8 cellular contexts compared by ENCODE assay signal in the genomic region with DNA sequence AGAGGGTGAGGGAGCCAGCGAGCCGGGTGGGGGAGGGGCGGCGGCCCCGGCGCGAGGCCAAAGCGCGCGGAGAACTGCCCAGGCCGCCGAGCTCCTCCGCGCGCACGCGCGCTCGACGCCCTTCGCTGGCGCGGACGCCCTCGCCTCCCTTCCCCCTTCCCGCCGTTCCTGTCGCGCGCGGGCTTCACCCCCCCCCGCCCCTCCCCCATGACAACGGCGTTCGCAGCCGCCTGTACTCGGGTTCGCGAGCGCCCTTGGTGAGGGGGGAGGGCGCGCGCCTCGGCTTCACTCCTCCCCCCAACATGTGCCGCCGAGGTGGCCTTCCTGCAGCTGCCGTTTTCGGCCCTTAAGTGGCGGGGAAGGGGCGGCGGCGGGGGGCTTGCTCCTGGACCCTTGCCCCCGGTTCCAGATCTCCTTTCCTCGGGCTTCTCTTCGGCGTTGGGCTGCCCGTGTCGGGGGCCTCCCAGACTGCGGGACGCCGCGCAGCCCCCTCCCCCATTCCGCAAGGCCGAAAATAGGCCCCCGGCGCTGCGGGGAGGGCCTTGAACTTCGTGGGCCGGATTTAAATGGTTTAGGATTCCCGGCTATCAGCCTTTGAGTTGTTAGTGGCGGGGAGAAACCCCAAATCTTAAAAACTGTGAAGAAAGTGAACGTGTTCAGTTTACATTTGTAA. TPM values are rescaled to one million over a fixed set of nuclear protein-coding genes. Genes with fewer than 3 reads are reported as not detected.
DNase-seq lines count a peak whose midpoint lies in the region; ATAC-seq, FAIRE-seq and TF ChIP-seq lines count a peak whose summit lies in the region.

No MANE protein-coding gene starts in this region.

- peaks cover 54% of the 10 kb centered on the region for H3K36me3 Mint-ChIP-seq in CD4-positive, alpha-beta T cell (ENCODE audit: low read depth)
- H3K36me3 Mint-ChIP-seq in activated CD8-positive, alpha-beta T cell treated with anti-CD3 and anti-CD28 coated beads, Interleukin-2, amount 10 ng/mL, durations not matched to agents 7 days and 5 days (ENCODE audit: low read depth): peaks cover 60% of the 10 kb centered on the region
- peaks cover 9 to 42% (median 27%) of the 10 kb centered on the region in 5 donors for H3K36me3 Mint-ChIP-seq in naive thymus-derived CD4-positive, alpha-beta T cell

- intact Hi-C loops in CD4-positive, alpha-beta T cell (cut with DNase I, micrococcal nuclease): loop anchor here (1.0 to 2.0 kb wide), 4 partner anchors 24 to 80 kb away; partner anchors contain the start of genes ELOB (in 2 of the 2) and KCTD5 (in 1 of the 2)
- intact Hi-C loops in naive thymus-derived CD4-positive, alpha-beta T cell (cut with micrococcal nuclease): loop anchor here (1.0 to 2.0 kb wide), 11 partner anchors 19 to 324 kb away; partner anchors contain the start of genes ELOB (in 2 of the 2), KCTD5 (in 2 of the 2), CCNF (in 1 of the 2) and FLYWCH2 (in 1 of the 2)

- peaks cover 5 to 26% (median 8%) of the 10 kb centered on the region in 3 experiments for H3K36me3 ChIP-seq in naive thymus-derived CD4-positive, alpha-beta T cell (ENCODE audit: control insufficient read depth in 2 of 3, insufficient read depth in 3 of 3, low read length in 3 of 3)

- POLR2A ChIA-PET in CD4-positive, alpha-beta T cell (lab: Charles Lee): interaction anchor here (0.8 to 5.5 kb wide), 12 partner anchors 9 to 159 kb away, joined by 3 to 88 read pairs (median 5); partner anchors contain the start of genes ELOB, FLYWCH1, FLYWCH2 and KCTD5
- POLR2A ChIA-PET in activated CD8-positive, alpha-beta T cell treated with anti-CD3 and anti-CD28 coated beads, Interleukin-2, amount 10 ng/mL, durations not matched to agents 7 days and 5 days (lab: Charles Lee): interaction anchor here (0.6 to 5.8 kb wide), 10 partner anchors 10 to 397 kb away, joined by 3 to 60 read pairs (median 4); partner anchors contain the start of genes AMDHD2, ELOB and KCTD5
- POLR2A ChIA-PET in naive thymus-derived CD4-positive, alpha-beta T cell (lab: Charles Lee): interaction anchor here (0.6 to 5.2 kb wide), 11 partner anchors 15 to 1744 kb away, joined by 3 to 66 read pairs (median 4); partner anchors contain the start of genes AMDHD2, ELOB and FLYWCH1

- H3K9me3 Mint-ChIP-seq in CD4-positive, alpha-beta T cell: peaks cover 2% of the 10 kb centered on the region
- no peaks in the 10 kb centered on the region for H3K9me3 Mint-ChIP-seq in activated CD8-positive, alpha-beta T cell treated with anti-CD3 and anti-CD28 coated beads, Interleukin-2, amount 10 ng/mL, durations not matched to agents 7 days and 5 days (ENCODE audit: insufficient read depth)
- peaks cover 0 to 8% (median 0%) of the 10 kb centered on the region in 11 donors for H3K9me3 Mint-ChIP-seq in naive thymus-derived CD4-positive, alpha-beta T cell

- H3K9me3 ChIP-seq in CD4-positive, alpha-beta T cell (ENCODE audit: control insufficient read depth, low read length): no peaks in the 10 kb centered on the region
- no peaks in the 10 kb centered on the region for H3K9me3 ChIP-seq in naive thymus-derived CD4-positive, alpha-beta T cell (ENCODE audit: control insufficient read depth in 2 of 3, low read length in 3 of 3)

- no peaks in the 10 kb centered on the region for H3K27me3 Mint-ChIP-seq in CD4-positive, alpha-beta T cell
- no peaks in the 10 kb centered on the region for H3K27me3 Mint-ChIP-seq in activated CD8-positive, alpha-beta T cell treated with anti-CD3 and anti-CD28 coated beads, Interleukin-2, amount 10 ng/mL, durations not matched to agents 7 days and 5 days (ENCODE audit: low read depth)
- no peaks in the 10 kb centered on the region for H3K27me3 Mint-ChIP-seq in naive thymus-derived CD4-positive, alpha-beta T cell

- CTCF ChIA-PET in CD4-positive, alpha-beta T cell (lab: Charles Lee): interaction anchor here (1.2 kb wide), 1 partner anchor 115 kb away, joined by 3 read pairs; no protein-coding TSS in a partner anchor
- CTCF ChIA-PET in activated CD8-positive, alpha-beta T cell treated with anti-CD3 and anti-CD28 coated beads, Interleukin-2, amount 10 ng/mL, durations not matched to agents 7 days and 5 days (lab: Charles Lee): interaction anchor here (0.9 to 1.3 kb wide), 2 partner anchors 22 to 130 kb away, joined by 3 to 4 read pairs; partner anchors contain the start of gene FLYWCH2
- CTCF ChIA-PET in naive thymus-derived CD4-positive, alpha-beta T cell (lab: Charles Lee): no interaction called here

- TF ChIP-seq CTCF in CD4-positive, alpha-beta T cell (IDR thresholded peaks at IDR 0.05): no peak
- no peak for TF ChIP-seq CTCF in fibroblast of mammary gland (conservative IDR thresholded peaks at IDR 0.05; ENCODE audit: control insufficient read depth, insufficient read depth, low read depth, low read length)

- peak overlapping the region; percentile 100 for H3K27ac Mint-ChIP-seq in CD4-positive, alpha-beta T cell
- peak overlapping the region; percentile 99 for H3K27ac Mint-ChIP-seq in activated CD8-positive, alpha-beta T cell treated with anti-CD3 and anti-CD28 coated beads, Interleukin-2, amount 10 ng/mL, durations not matched to agents 7 days and 5 days
- peak overlapping the region; percentile 91 to 100 (median 98) for H3K27ac Mint-ChIP-seq in naive thymus-derived CD4-positive, alpha-beta T cell

- no peak for FAIRE-seq in GM19239 (lab: Jason Lieb, UNC)

- ATAC-seq in CD4-positive, alpha-beta T cell (ENCODE audit: poor library complexity): peak; percentile 35
- peak; percentile 30 for ATAC-seq in HG03342 (IDR thresholded peaks at IDR 0.05; ENCODE audit: unreplicated experiment)
- peak; percentile 48 for ATAC-seq in activated CD8-positive, alpha-beta T cell treated with anti-CD3 and anti-CD28 coated beads, Interleukin-2, amount 10 ng/mL, durations not matched to agents 7 days and 5 days
- peak; percentile 54 for ATAC-seq in naive thymus-derived CD4-positive, alpha-beta T cell

- H3K27ac ChIP-seq in CD4-positive, alpha-beta T cell (ENCODE audit: low read depth, low read length): peak overlapping the region; percentile 98
- H3K27ac ChIP-seq in naive thymus-derived CD4-positive, alpha-beta T cell (ENCODE audit: low read depth, low read length): peak overlapping the region; percentile 100

- no peaks in the 10 kb centered on the region for H3K27me3 ChIP-seq in CD4-positive, alpha-beta T cell (ENCODE audit: control insufficient read depth, insufficient read depth, low read length)
- no peaks in the 10 kb centered on the region for H3K27me3 ChIP-seq in naive thymus-derived CD4-positive, alpha-beta T cell (ENCODE audit: control insufficient read depth in 2 of 2, insufficient read depth in 2 of 2, low read length in 2 of 2)

- DNase-seq in CD4-positive, alpha-beta T cell: peak in 5 of 10 experiments; percentile 41 to 55 (median 51)
- DNase-seq in GM19239 (ENCODE audit: insufficient read length, low spot score): peak; percentile 71
- peak; percentile 63 for DNase-seq in NCI-H510A (lab: John Stamatoyannopoulos, UW)
- DNase-seq in activated CD8-positive, alpha-beta T cell treated with anti-CD3 and anti-CD28 coated beads, Interleukin-2, amount 10 ng/mL, durations not matched to agents 7 days and 5 days: peak; percentile 74
- peak; percentile 79 for DNase-seq in fibroblast of mammary gland (ENCODE audit: low read depth)
- peak in 1 of 9 donors; percentile 59 for DNase-seq in naive thymus-derived CD4-positive, alpha-beta T cell
- DNase-seq in superior temporal gyrus (ENCODE audit: extremely low spot score): peak; percentile 76

- peak overlapping the region; percentile 95 for H3K4me3 ChIP-seq in fibroblast of mammary gland (ENCODE audit: control insufficient read depth, low read depth, low read length)
- peak overlapping the region; percentile 68 for H3K4me3 ChIP-seq in naive thymus-derived CD4-positive, alpha-beta T cell (ENCODE audit: low read length)

- peak overlapping the region; percentile 93 for H3K4me3 Mint-ChIP-seq in CD4-positive, alpha-beta T cell
- H3K4me3 Mint-ChIP-seq in activated CD8-positive, alpha-beta T cell treated with anti-CD3 and anti-CD28 coated beads, Interleukin-2, amount 10 ng/mL, durations not matched to agents 7 days and 5 days: peak overlapping the region; percentile 95
- peak overlapping the region; percentile 89 to 98 (median 94) for H3K4me3 Mint-ChIP-seq in naive thymus-derived CD4-positive, alpha-beta T cell

- H3K4me1 Mint-ChIP-seq in CD4-positive, alpha-beta T cell (ENCODE audit: low read depth): peaks cover 65% of the 10 kb centered on the region
- H3K4me1 Mint-ChIP-seq in activated CD8-positive, alpha-beta T cell treated with anti-CD3 and anti-CD28 coated beads, Interleukin-2, amount 10 ng/mL, durations not matched to agents 7 days and 5 days (ENCODE audit: low read depth): peaks cover 66% of the 10 kb centered on the region
- peaks cover 44 to 64% (median 57%) of the 10 kb centered on the region in 7 donors for H3K4me1 Mint-ChIP-seq in naive thymus-derived CD4-positive, alpha-beta T cell

- H3K4me1 ChIP-seq in naive thymus-derived CD4-positive, alpha-beta T cell (ENCODE audit: control insufficient read depth in 2 of 2, insufficient read depth in 2 of 2, low read length in 2 of 2): peaks cover 35 to 40% of the 10 kb centered on the region in 2 donors

RNA-seq across cellular contexts. Expression of gene SRRM2, which starts 0.5 kb away (rescaled TPM):
- total RNA-seq in CD4-positive, alpha-beta T cell: 1,000 to 10,000 TPM; 1,187 to 1,199 TPM
- total RNA-seq in activated CD8-positive, alpha-beta T cell treated with anti-CD3 and anti-CD28 coated beads, Interleukin-2, amount 10 ng/mL, durations not matched to agents 7 days and 5 days: 100 to 1,000 TPM; 501 to 511 TPM
- 1,000 to 10,000 TPM in 4 of 5 experiments, 100 to 1,000 TPM in 1; 590 to 1,259 (median 1,020) TPM for total RNA-seq in naive thymus-derived CD4-positive, alpha-beta T cell
- 100 to 1,000 TPM in 1 of 2 donors, 10 to 100 TPM in 1; 52.1 to 119 TPM for polyA plus RNA-seq in naive thymus-derived CD4-positive, alpha-beta T cell

RNA-seq across cellular contexts. Expression of gene ELOB, which starts 24.1 kb away (rescaled TPM):
- 100 to 1,000 TPM; 102 to 103 TPM for total RNA-seq in CD4-positive, alpha-beta T cell
- 100 to 1,000 TPM; 163 to 182 TPM for total RNA-seq in activated CD8-positive, alpha-beta T cell treated with anti-CD3 and anti-CD28 coated beads, Interleukin-2, amount 10 ng/mL, durations not matched to agents 7 days and 5 days
- 100 to 1,000 TPM in 2 of 5 experiments, 10 to 100 TPM in 3; 65.3 to 242 (median 99.3) TPM for total RNA-seq in naive thymus-derived CD4-positive, alpha-beta T cell
- polyA plus RNA-seq in naive thymus-derived CD4-positive, alpha-beta T cell: 100 to 1,000 TPM; 136 to 252 TPM

RNA-seq across cellular contexts. Expression of gene PRSS27, which starts 33.0 kb away (rescaled TPM):
- total RNA-seq in CD4-positive, alpha-beta T cell: under 1 TPM; 0.28 to 0.44 TPM
- total RNA-seq in activated CD8-positive, alpha-beta T cell treated with anti-CD3 and anti-CD28 coated beads, Interleukin-2, amount 10 ng/mL, durations not matched to agents 7 days and 5 days: 1 to 10 TPM in 1 of 2 experiments, under 1 TPM in 1; 0.70 to 1.0 TPM
- total RNA-seq in naive thymus-derived CD4-positive, alpha-beta T cell: 1 to 10 TPM in 2 of 5 experiments, under 1 TPM in 3; 0.32 to 1.6 (median 0.98) TPM
- polyA plus RNA-seq in naive thymus-derived CD4-positive, alpha-beta T cell: under 1 TPM in 1 of 2 donors, not detected in 1; 0.39 TPM

RNA-seq across cellular contexts. Expression of gene PRSS33, which starts 34.4 kb away (rescaled TPM):
- not detected for total RNA-seq in CD4-positive, alpha-beta T cell
- total RNA-seq in activated CD8-positive, alpha-beta T cell treated with anti-CD3 and anti-CD28 coated beads, Interleukin-2, amount 10 ng/mL, durations not matched to agents 7 days and 5 days: not detected
- total RNA-seq in naive thymus-derived CD4-positive, alpha-beta T cell: under 1 TPM in 1 of 5 experiments, not detected in 4; 0.19 TPM
- not detected for polyA plus RNA-seq in naive thymus-derived CD4-positive, alpha-beta T cell

RNA-seq across cellular contexts. Expression of gene PRSS41, which starts 45.3 kb away (rescaled TPM):
- total RNA-seq in CD4-positive, alpha-beta T cell: not detected
- not detected for total RNA-seq in activated CD8-positive, alpha-beta T cell treated with anti-CD3 and anti-CD28 coated beads, Interleukin-2, amount 10 ng/mL, durations not matched to agents 7 days and 5 days
- total RNA-seq in naive thymus-derived CD4-positive, alpha-beta T cell: not detected
- not detected for polyA plus RNA-seq in naive thymus-derived CD4-positive, alpha-beta T cell
